Comparison of ENCODE assay signal across 9 cellular contexts in the genomic region with DNA sequence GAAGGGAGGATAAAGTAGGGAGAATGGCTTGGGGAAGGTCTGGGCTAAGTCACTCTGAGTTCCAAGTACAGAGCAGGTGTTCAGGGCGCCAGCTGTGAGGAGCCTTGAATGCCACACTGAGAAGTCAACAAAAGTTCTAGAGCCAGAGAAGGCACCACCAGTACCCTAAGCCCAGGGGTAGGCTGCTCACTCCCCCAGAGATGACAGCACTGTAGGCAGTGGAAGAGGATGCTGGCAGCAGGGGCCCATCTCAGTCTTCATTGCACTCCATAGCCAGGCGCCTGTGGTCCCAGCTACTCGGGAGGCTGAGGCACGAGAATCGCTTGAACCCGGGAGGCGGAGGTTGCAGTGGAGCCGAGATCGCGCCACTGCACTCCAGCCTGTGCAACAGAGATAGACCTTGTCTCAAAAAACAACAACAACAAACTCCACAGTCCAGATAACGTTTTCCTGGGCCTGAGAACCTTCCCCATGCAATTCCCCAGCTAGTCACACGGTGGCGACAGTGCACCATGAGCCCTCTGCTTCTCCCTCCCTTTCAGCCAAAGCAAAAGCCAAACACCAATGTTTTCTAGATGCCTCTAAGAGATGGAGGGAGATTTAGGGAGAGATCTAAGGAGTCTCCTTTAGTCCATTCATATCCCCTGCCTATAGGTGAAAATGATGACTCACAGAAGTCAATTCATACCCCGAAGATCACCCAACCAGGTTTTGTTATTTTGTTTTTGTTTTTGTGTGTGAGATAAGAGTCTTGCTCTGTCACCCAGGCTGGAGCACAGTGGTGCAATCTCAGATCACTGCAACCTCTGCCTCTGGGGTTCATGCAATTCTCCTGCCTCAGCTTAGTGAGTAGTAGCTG. TPM values are rescaled to one million over a fixed set of nuclear protein-coding genes. Genes with fewer than 3 reads are reported as not detected.
DNase-seq lines count a peak whose midpoint lies in the region; ATAC-seq and TF ChIP-seq lines count a peak whose summit lies in the region.
"Had no signal": no experiment of that assay in that cellular context is flagged by ENCODE, and none has a peak within 500 bp of the region (broad histone marks: within the 10 kb centered on the region; RNA-seq: fewer than 3 reads in every experiment).

No MANE protein-coding gene starts in this region.

- H3K27me3 Mint-ChIP-seq in activated CD4-positive, alpha-beta memory T cell treated with anti-CD3 and anti-CD28 coated beads for 36 hours = no peaks in the 10 kb centered on the region
- H3K27me3 Mint-ChIP-seq: activated naive CD8-positive, alpha-beta T cell had no signal

- H3K36me3 ChIP-seq in lung (ENCODE audit: control insufficient read depth in 2 of 2, insufficient read depth in 2 of 2, low read length in 2 of 2) = no peaks in the 10 kb centered on the region

- no peaks in the 10 kb centered on the region for H3K36me3 Mint-ChIP-seq in activated CD4-positive, alpha-beta memory T cell treated with anti-CD3 and anti-CD28 coated beads for 36 hours
- H3K36me3 Mint-ChIP-seq: activated naive CD8-positive, alpha-beta T cell had no signal

- POLR2A ChIA-PET in activated CD4-positive, alpha-beta memory T cell treated with anti-CD3 and anti-CD28 coated beads for 36 hours (lab: Charles Lee) = no interaction called here

- peak; percentile 40 for DNase-seq in DMS153 treated with DMSO at 0.1 percent for 48 hours (lab: John Stamatoyannopoulos, UW; ENCODE audit: unreplicated experiment)
- peak; percentile 76 for DNase-seq in NCI-H69 (lab: John Stamatoyannopoulos, UW)
- DNase-seq in activated CD4-positive, alpha-beta memory T cell treated with anti-CD3 and anti-CD28 coated beads for 36 hours = peak; percentile 89
- DNase-seq in dermis microvascular lymphatic vessel endothelial cell (ENCODE audit: low read depth in 2 of 2) = peak; percentile 47 to 67
- DNase-seq in lung (ENCODE audit: low spot score) = peak; percentile 79
- peak; percentile 47 for DNase-seq in stimulated activated CD8-positive, alpha-beta memory T cell treated with anti-CD3 and anti-CD28 coated beads, Interleukin-12 subunit alpha, Interleukin-12 subunit beta, amount 100 ng/mL, for 4 hours (ENCODE audit: low read depth)

- H3K27ac ChIP-seq in lung (ENCODE audit: low read depth in 1 of 2, low read length in 1 of 2) = peak overlapping the region in 1 of 2 donors; percentile 66

- no peaks in the 10 kb centered on the region for H3K9me3 Mint-ChIP-seq in activated CD4-positive, alpha-beta memory T cell treated with anti-CD3 and anti-CD28 coated beads for 36 hours

- H3K4me1 Mint-ChIP-seq in activated CD4-positive, alpha-beta memory T cell treated with anti-CD3 and anti-CD28 coated beads for 36 hours (ENCODE audit: low read depth) = peaks cover 21% of the 10 kb centered on the region

- H3K9me3 ChIP-seq in lung (ENCODE audit: control insufficient read depth in 2 of 2, insufficient read depth in 1 of 2, low read length in 1 of 2) = no peaks in the 10 kb centered on the region

- H3K27me3 ChIP-seq in lung (ENCODE audit: control insufficient read depth, insufficient read depth) = no peaks in the 10 kb centered on the region

- intact Hi-C loops in activated CD4-positive, alpha-beta memory T cell treated with anti-CD3 and anti-CD28 coated beads for 36 hours (cut with micrococcal nuclease) = loop anchor here (1.0 to 10.0 kb wide), 7 partner anchors 20 to 456 kb away; partner anchors contain the start of genes NSD1, PDLIM7, PRELID1 and RAB24

- TF ChIP-seq CTCF in lung (IDR thresholded peaks at IDR 0.05; ENCODE audit: control extremely low read depth, extremely low read depth) = peak; percentile 99

- H3K4me3 ChIP-seq in lung = no peak overlapping the region

- no peak overlapping the region for H3K4me3 Mint-ChIP-seq in activated CD4-positive, alpha-beta memory T cell treated with anti-CD3 and anti-CD28 coated beads for 36 hours
- H3K4me3 Mint-ChIP-seq: activated naive CD8-positive, alpha-beta T cell had no signal

- 18 to 19% methylated on average over 14 of the region's 14 CpGs for WGBS in lung, 2 donors

- CTCF ChIA-PET in activated CD4-positive, alpha-beta memory T cell treated with anti-CD3 and anti-CD28 coated beads for 36 hours (lab: Charles Lee) = interaction anchor here (0.6 to 5.5 kb wide), 55 partner anchors 8 to 1133 kb away, joined by 3 to 95 read pairs (median 4); partner anchors contain the start of genes LMAN2, NSD1, PRELID1 and RAB24

- ATAC-seq in HG02885 (IDR thresholded peaks at IDR 0.05; ENCODE audit: poor library complexity, unreplicated experiment) (peak; percentile 64), lung (ENCODE audit: insufficient read depth, low FRiP score) (peak; percentile 71), HG02973 (IDR thresholded peaks at IDR 0.05; ENCODE audit: unreplicated experiment) (no peak)

- peaks cover 0 to 4% of the 10 kb centered on the region in 2 donors for H3K4me1 ChIP-seq in lung (ENCODE audit: control insufficient read depth in 2 of 2, insufficient read depth in 2 of 2, low read length in 2 of 2)

- no peak overlapping the region for H3K27ac Mint-ChIP-seq in activated CD4-positive, alpha-beta memory T cell treated with anti-CD3 and anti-CD28 coated beads for 36 hours
- H3K27ac Mint-ChIP-seq: activated naive CD8-positive, alpha-beta T cell had no signal

RNA-seq across cellular contexts. Expression of gene NSD1, which starts 19.8 kb away (rescaled TPM):
- total RNA-seq in activated CD4-positive, alpha-beta memory T cell treated with anti-CD3 and anti-CD28 coated beads for 36 hours = 10 to 100 TPM; 54.6 to 55.5 TPM
- total RNA-seq in dermis microvascular lymphatic vessel endothelial cell = 22.9 and 25.8 TPM in 2 replicates
- total RNA-seq in lung = 10 to 100 TPM; 74.3 to 81.7 TPM
- polyA plus RNA-seq in lung = 10 to 100 TPM in 1 of 2 donors, 1 to 10 TPM in 1; 8.0 to 12.1 TPM

RNA-seq across cellular contexts. Expression of gene FGFR4, which starts 27.1 kb away (rescaled TPM):
- under 1 TPM; 0.76 to 0.87 TPM for total RNA-seq in activated CD4-positive, alpha-beta memory T cell treated with anti-CD3 and anti-CD28 coated beads for 36 hours
- total RNA-seq in dermis microvascular lymphatic vessel endothelial cell = 2.4 and 4.2 TPM in 2 replicates
- total RNA-seq in lung = 100 to 1,000 TPM in 1 of 2 donors, 10 to 100 TPM in 1; 52.0 to 106 TPM
- polyA plus RNA-seq in lung = 10 to 100 TPM; 20.9 to 35.7 TPM

Comparison
In these comparisons a context has a peak if more than half of its experiments do, and no peak if none do; other contexts are left out.
1. RNA of gene FGFR4, which starts 27.1 kb away (total RNA-seq): 52.0 to 106 TPM in lung; 2.4 to 4.2 TPM in dermis microvascular lymphatic vessel endothelial cell and 0.76 to 0.87 TPM in activated CD4-positive, alpha-beta memory T cell treated with anti-CD3 and anti-CD28 coated beads for 36 hours; every median in the first group is over 10 times any median in the second.
2. Peak in every context shown above with its lines, with median percentiles within 50 percentile points of each other: DNase-seq.